In the genomic region with DNA sequence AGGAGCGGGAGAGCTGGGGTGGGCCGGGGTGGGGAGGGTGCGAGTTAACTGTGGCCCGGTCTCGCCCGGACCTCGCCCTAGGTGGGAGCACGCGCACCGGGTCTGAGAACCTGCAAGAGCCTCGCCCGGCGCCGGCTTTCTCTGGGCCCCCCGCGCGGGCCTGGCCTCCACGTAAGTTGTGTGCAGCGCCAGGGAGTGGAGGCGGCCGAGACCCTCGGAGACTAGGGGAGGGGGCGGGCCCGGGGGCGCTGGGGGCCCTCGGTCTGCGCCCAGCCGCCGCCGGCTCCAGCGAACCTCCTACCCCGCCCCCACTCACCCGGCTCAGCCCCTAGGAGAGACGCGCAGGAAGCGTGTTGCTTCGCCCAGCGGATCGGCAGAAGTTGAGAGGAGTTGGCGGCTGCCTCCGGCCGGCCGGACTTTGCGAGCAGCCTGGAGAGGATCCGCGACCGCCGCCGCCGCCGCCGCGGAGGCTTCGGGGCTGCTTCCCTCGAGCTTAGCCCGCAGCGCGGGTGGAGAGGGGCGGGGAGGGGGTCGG, we compare ENCODE assay signal across 10 cellular contexts. TPM values are rescaled to one million over a fixed set of nuclear protein-coding genes. Genes with fewer than 3 reads are reported as not detected.
A peak's percentile ranks its signal among the peaks of the same experiment; 100 is the strongest.
DNase-seq lines count a peak whose midpoint lies in the region; ATAC-seq and TF ChIP-seq lines count a peak whose summit lies in the region.
"Had no signal": no experiment of that assay in that cellular context is flagged by ENCODE, and none has a peak within 500 bp of the region (broad histone marks: within the 10 kb centered on the region; RNA-seq: fewer than 3 reads in every experiment).

A gene (plus strand): TSS at position 356 of the 535 bp plus-strand sequence. CDS start 423 bp downstream, outside the sequence.

- no peak for TF ChIP-seq CTCF in foreskin keratinocyte (conservative IDR thresholded peaks at IDR 0.05)

- peak; percentile 13 to 47 for DNase-seq in NCI-H524 (lab: John Stamatoyannopoulos, UW)
- no peak for DNase-seq in NCI-H524 treated with DMSO at 0.1 percent for 48 hours (lab: John Stamatoyannopoulos, UW)
- peak; percentile 78 for DNase-seq in NCI-H69 (lab: John Stamatoyannopoulos, UW)
- DNase-seq in foreskin keratinocyte: peak in 1 of 2 donors; percentile 14
- peak in 7 of 10 donors; percentile 44 to 94 (median 57) for DNase-seq in posterior cingulate gyrus
- DNase-seq: HFFc6 had no signal

- peak; percentile 14 for ATAC-seq in foreskin keratinocyte
- no peak for ATAC-seq in GM19455 (IDR thresholded peaks at IDR 0.05; ENCODE audit: unreplicated experiment)
- no peak for ATAC-seq in GM21515 (IDR thresholded peaks at IDR 0.05; ENCODE audit: unreplicated experiment)
- ATAC-seq in GM18511 (IDR thresholded peaks at IDR 0.05; ENCODE audit: unreplicated experiment): no peak

- H3K27me3 ChIP-seq in foreskin keratinocyte: peaks cover 95% of the 10 kb centered on the region

- H3K4me1 ChIP-seq in foreskin keratinocyte: no peaks in the 10 kb centered on the region

- intact Hi-C loops in posterior cingulate gyrus (cut with DNase I): no loop called here

- H3K27ac ChIP-seq in foreskin keratinocyte: no peak within 1 kb of the TSS

RNA-seq across cellular contexts. Expression of the gene that starts here (rescaled TPM):
- total RNA-seq in foreskin keratinocyte: not detected in 2 replicates
- polyA plus RNA-seq in foreskin keratinocyte: not detected in 2 replicates
- total RNA-seq: HFFc6, urinary bladder had no signal
- polyA plus RNA-seq: urinary bladder had no signal

Comparison
In these comparisons a context has a peak if more than half of its experiments do, and no peak if none do; other contexts are left out.
1. Peak in ATAC-seq in foreskin keratinocyte; RNA of the gene not detected or under 1 TPM.